ENCODE assay signal across 27 cellular contexts in the genomic region with DNA sequence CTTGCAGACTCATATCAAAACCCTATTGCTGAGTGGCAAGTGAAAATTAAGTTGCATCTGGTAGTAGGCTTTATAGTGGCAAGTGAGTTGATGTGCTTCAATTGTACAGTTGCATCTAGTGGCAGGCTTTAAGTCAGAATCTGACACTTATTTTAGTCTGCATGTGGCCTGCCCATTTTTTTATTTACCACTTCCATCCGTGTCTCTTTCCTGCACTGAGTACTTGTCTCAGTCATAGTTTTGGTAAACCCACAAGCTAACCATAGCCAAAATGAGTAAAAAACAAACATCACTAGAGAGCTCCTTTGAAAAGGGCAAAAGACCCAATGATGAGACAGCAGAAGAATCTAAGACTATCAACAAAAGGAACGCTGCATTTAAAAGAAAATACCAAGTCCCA.
"Had no signal": no experiment of that assay in that cellular context is flagged by ENCODE, and none has a peak within 500 bp of the region (broad histone marks: within the 10 kb centered on the region; RNA-seq: fewer than 3 reads in every experiment).

No MANE protein-coding gene starts in this region.

- H3K4me1 ChIP-seq: colonic mucosa, gastrocnemius medialis, neural progenitor cell, prostate gland, right atrium auricular region, tibial nerve, upper lobe of left lung had no signal

- H3K36me3 ChIP-seq: colonic mucosa, gastrocnemius medialis, neural progenitor cell, prostate gland, right atrium auricular region, thoracic aorta, tibial nerve, upper lobe of left lung had no signal

- H3K27me3 Mint-ChIP-seq: dendritic cell treated with granulocyte-macrophage colony-stimulating factor and Interleukin-4, amounts not matched to agents 40 ng/mL and 50 ng/mL, for 4 days had no signal

- H3K9me3 ChIP-seq: colonic mucosa, gastrocnemius medialis, mucosa of descending colon, prostate gland, right atrium auricular region, thoracic aorta, tibial nerve, upper lobe of left lung had no signal

- H2AFZ ChIP-seq: neural progenitor cell had no signal

- H3K9ac ChIP-seq: neural progenitor cell had no signal

- H3K4me2 ChIP-seq: neural progenitor cell, smooth muscle cell had no signal

- DNase-seq: colonic mucosa; effector CD8-positive, alpha-beta T cell; gastrocnemius medialis; head of caudate nucleus; mesenchymal stem cell; mucosa of descending colon; naive B cell; nucleus accumbens; stimulated activated CD4-positive, alpha-beta T cell treated with anti-CD3 and anti-CD28 coated beads, Interleukin-12 subunit alpha, Interleukin-12 subunit beta, amount 100 ng/mL, for 4 hours; stimulated activated CD4-positive, alpha-beta T cell treated with anti-CD3 and anti-CD28 coated beads, Interleukin-1b, Interleukin-23, amount 100 ng/mL, for 48 hours; stimulated activated CD4-positive, alpha-beta T cell treated with anti-CD3 and anti-CD28 coated beads, Interleukin-4, amount 100 ng/mL, for 1 hour; stimulated activated CD8-positive, alpha-beta memory T cell treated with anti-CD3 and anti-CD28 coated beads, Interleukin-4, amount 100 ng/mL, for 48 hours; stimulated activated naive CD4-positive, alpha-beta T cell treated with Interleukin-2 at 50 U/mL for 16 hours; upper lobe of left lung had no signal

- H3K4me3 ChIP-seq: colonic mucosa, gastrocnemius medialis, lung, mucosa of descending colon, neural progenitor cell, prostate gland, right atrium auricular region, smooth muscle cell, thoracic aorta, tibial nerve, upper lobe of left lung had no signal

- H3K4me1 Mint-ChIP-seq: endodermal cell, mesothelial cell of epicardium, naive B cell, nephron, neural progenitor cell had no signal

- H3K36me3 Mint-ChIP-seq: mesothelial cell of epicardium, neural progenitor cell had no signal

- H3K27ac Mint-ChIP-seq: dendritic cell treated with granulocyte-macrophage colony-stimulating factor and Interleukin-4, amounts not matched to agents 40 ng/mL and 50 ng/mL, for 4 days; endodermal cell; mesothelial cell of epicardium; naive B cell; nephron; neural progenitor cell had no signal

- H3K27me3 ChIP-seq: colonic mucosa, gastrocnemius medialis, neural progenitor cell, right atrium auricular region, tibial nerve, upper lobe of left lung had no signal

- H3K9me3 Mint-ChIP-seq: dendritic cell treated with granulocyte-macrophage colony-stimulating factor and Interleukin-4, amounts not matched to agents 40 ng/mL and 50 ng/mL, for 4 days; endodermal cell; mesothelial cell of epicardium; neural progenitor cell had no signal

- H3K4me3 Mint-ChIP-seq: dendritic cell treated with granulocyte-macrophage colony-stimulating factor and Interleukin-4, amounts not matched to agents 40 ng/mL and 50 ng/mL, for 4 days; endodermal cell; mesothelial cell of epicardium; naive B cell; nephron; neural progenitor cell had no signal

- H3K27ac ChIP-seq: colonic mucosa, epithelial cell of prostate, gastrocnemius medialis, neural progenitor cell, prostate gland, right atrium auricular region, thoracic aorta, tibial nerve, upper lobe of left lung had no signal

- ATAC-seq: gastrocnemius medialis, mucosa of descending colon, sciatic nerve had no signal
